ENCODE assay signal across 8 cellular contexts in the genomic region with DNA sequence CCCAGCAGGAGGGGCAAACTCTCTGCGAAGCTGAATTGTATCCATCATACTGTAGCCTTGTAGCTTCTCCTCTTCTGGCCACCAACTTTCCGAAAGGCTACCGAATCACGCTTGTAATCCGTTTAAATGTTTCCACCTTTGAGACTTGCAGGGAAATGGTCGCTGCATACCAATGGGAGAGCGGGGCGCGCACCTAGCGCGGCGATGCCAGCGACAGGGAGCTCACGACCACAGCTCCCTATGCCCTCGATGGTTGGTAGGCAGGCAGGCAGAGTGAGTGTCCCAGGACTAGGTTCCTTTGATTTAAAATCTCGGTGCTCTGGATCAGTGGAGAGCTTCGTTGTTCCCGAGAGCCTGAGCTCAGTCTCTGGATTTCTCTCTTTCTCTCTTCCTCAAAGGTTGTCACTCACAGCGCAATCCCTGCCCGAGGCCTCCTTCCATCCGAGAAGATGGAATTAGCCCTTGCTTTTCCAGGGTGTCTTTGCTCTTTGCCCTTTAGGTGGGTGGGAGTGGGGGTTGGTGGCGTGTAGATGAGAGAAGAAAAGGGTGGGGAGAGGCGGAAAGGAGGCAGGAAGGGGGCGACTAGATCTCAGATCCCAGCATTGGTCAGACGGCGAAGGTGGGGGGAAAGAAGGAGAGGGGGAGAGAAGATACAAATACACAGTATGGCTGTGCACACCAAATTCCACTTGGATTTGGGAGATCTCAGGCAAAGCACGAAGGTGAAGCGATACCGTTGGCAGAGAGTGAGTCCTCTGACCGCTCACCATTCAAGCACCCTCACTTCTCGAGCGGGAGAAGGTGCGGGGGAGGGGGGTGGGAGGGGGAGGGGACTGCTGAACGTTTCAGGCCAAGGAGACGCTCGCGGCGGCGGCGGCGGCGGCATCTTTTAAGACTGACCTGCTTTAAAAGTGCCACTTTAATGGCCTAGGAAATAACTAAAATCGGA. TPM values are rescaled to one million over a fixed set of nuclear protein-coding genes. Genes with fewer than 3 reads are reported as not detected.
DNase-seq lines count a peak whose midpoint lies in the region; ATAC-seq and TF ChIP-seq lines count a peak whose summit lies in the region.

TSS of gene SLITRK3 (minus strand) at position 757 of the 949 bp plus-strand sequence. CDS start 5,554 bp downstream, outside the sequence.

- TF ChIP-seq CTCF in Calu3 (IDR thresholded peaks at IDR 0.05; ENCODE audit: unreplicated experiment) (no peak), fibroblast of pulmonary artery (IDR thresholded peaks at IDR 0.05; ENCODE audit: low read length, missing control alignments) (no peak), omental fat pad (IDR thresholded peaks at IDR 0.05) (no peak)

- peaks cover 18% of the 10 kb centered on the region for H3K4me1 Mint-ChIP-seq in Calu3 (ENCODE audit: low read depth, unreplicated experiment)
- H3K4me1 Mint-ChIP-seq in effector memory CD8-positive, alpha-beta T cell (ENCODE audit: low read depth in 2 of 2) = peaks cover 0 to 2% of the 10 kb centered on the region in 2 donors

- no peak for DNase-seq in Calu3
- peak; percentile 68 for DNase-seq in NCI-H748 (lab: John Stamatoyannopoulos, UW; ENCODE audit: unreplicated experiment)
- no peak for DNase-seq in fibroblast of pulmonary artery (ENCODE audit: low read depth)
- DNase-seq in omental fat pad (ENCODE audit: low spot score) = no peak
- no peak for DNase-seq in effector memory CD8-positive, alpha-beta T cell

- peaks cover 37% of the 10 kb centered on the region for H3K27me3 Mint-ChIP-seq in Calu3 (ENCODE audit: unreplicated experiment)
- peaks cover 27 to 49% of the 10 kb centered on the region in 2 donors for H3K27me3 Mint-ChIP-seq in effector memory CD8-positive, alpha-beta T cell

- H3K27ac Mint-ChIP-seq in Calu3 (ENCODE audit: unreplicated experiment) = peak within 1 kb of the TSS; percentile 43
- no peak within 1 kb of the TSS for H3K27ac Mint-ChIP-seq in effector memory CD8-positive, alpha-beta T cell

- BruUV-seq in Calu3 (replicated peaks; lab: Mats Ljungman, UMichigan) = no TSS peak

- H3K4me3 ChIP-seq in fibroblast of pulmonary artery (replicated peaks; ENCODE audit: low read depth, low read length) = peak within 1 kb of the TSS; percentile 37

- H3K4me3 Mint-ChIP-seq in Calu3 (ENCODE audit: low read depth, unreplicated experiment) = peak within 1 kb of the TSS; percentile 82
- peak within 1 kb of the TSS in 1 of 2 donors; percentile 28 for H3K4me3 Mint-ChIP-seq in effector memory CD8-positive, alpha-beta T cell

- CTCF ChIA-PET in Calu3 (lab: Charles Lee) = interaction anchor here (0.6 to 1.3 kb wide), 5 partner anchors 11 to 1481 kb away, joined by 3 to 10 read pairs (median 3); no protein-coding TSS in a partner anchor

- intact Hi-C loops in Calu3 (cut with micrococcal nuclease; ENCODE audit: unreplicated experiment) = no loop called here

- peak; percentile 22 for ATAC-seq in omental fat pad (ENCODE audit: low FRiP score)
- no peak for ATAC-seq in effector memory CD8-positive, alpha-beta T cell (replicated peaks)
- no peak for ATAC-seq in HG03045 (IDR thresholded peaks at IDR 0.05; ENCODE audit: unreplicated experiment)
- ATAC-seq in HG03108 (IDR thresholded peaks at IDR 0.05; ENCODE audit: unreplicated experiment) = no peak
- no peak for ATAC-seq in HG02588 (IDR thresholded peaks at IDR 0.05; ENCODE audit: unreplicated experiment)

- H3K9me3 Mint-ChIP-seq in Calu3 (ENCODE audit: low read depth, unreplicated experiment) = no peaks in the 10 kb centered on the region
- peaks cover 0 to 9% of the 10 kb centered on the region in 2 donors for H3K9me3 Mint-ChIP-seq in effector memory CD8-positive, alpha-beta T cell

- H3K36me3 Mint-ChIP-seq in Calu3 (ENCODE audit: insufficient read depth, unreplicated experiment) = peaks cover 17% of the 10 kb centered on the region
- H3K36me3 Mint-ChIP-seq in effector memory CD8-positive, alpha-beta T cell (ENCODE audit: insufficient read depth) = no peaks in the 10 kb centered on the region

RNA-seq across cellular contexts. Expression of gene SLITRK3, which starts in this region (rescaled TPM):
- not detected in 2 replicates for total RNA-seq in Calu3 (2022)
- under 1 TPM in 2 of 4 donors, not detected in 2; 0.16 to 0.19 TPM for total RNA-seq in omental fat pad

Comparison
In these comparisons a context has a peak if more than half of its experiments do, and no peak if none do; other contexts are left out.
1. Peak in ATAC-seq in omental fat pad; RNA of the gene not detected or under 1 TPM.